1 cellular context compared by ENCODE assay signal in genomic region chr1:203028784-203029553, GRCh38.
TF ChIP-seq lines count a peak whose summit lies in the region.

No MANE protein-coding gene starts in this region.

TF ChIP-seq in GM23338, 12 proteins besides CTCF, POLR2A, EP300 and RAD21 (continued from another document):
- TF ChIP-seq REST (IDR thresholded peaks at IDR 0.05; ENCODE audit: unreplicated experiment), result no peak
- TF ChIP-seq STAT1 (IDR thresholded peaks at IDR 0.05; ENCODE audit: unreplicated experiment), result no peak
- TF ChIP-seq ZNF114 (CRISPR knock-in tag; IDR thresholded peaks at IDR 0.05), result no peak
- TF ChIP-seq EZH2 (IDR thresholded peaks at IDR 0.05; ENCODE audit: low read depth, unreplicated experiment), result no peak
- no peak for TF ChIP-seq ZNF331 (CRISPR knock-in tag; IDR thresholded peaks at IDR 0.05; ENCODE audit: low read depth)
- no peak for TF ChIP-seq ETS1 (IDR thresholded peaks at IDR 0.05)
- no peak for TF ChIP-seq ZNF462 (CRISPR knock-in tag; IDR thresholded peaks at IDR 0.05)
- TF ChIP-seq POLR2AphosphoS5 (IDR thresholded peaks at IDR 0.05; ENCODE audit: low read depth), result no peak
- no peak for TF ChIP-seq JUNB (IDR thresholded peaks at IDR 0.05; ENCODE audit: unreplicated experiment)
- TF ChIP-seq EZH2phosphoT487 (IDR thresholded peaks at IDR 0.05; ENCODE audit: unreplicated experiment), result no peak
